Comparison of ENCODE assay signal across 8 cellular contexts in the genomic region with DNA sequence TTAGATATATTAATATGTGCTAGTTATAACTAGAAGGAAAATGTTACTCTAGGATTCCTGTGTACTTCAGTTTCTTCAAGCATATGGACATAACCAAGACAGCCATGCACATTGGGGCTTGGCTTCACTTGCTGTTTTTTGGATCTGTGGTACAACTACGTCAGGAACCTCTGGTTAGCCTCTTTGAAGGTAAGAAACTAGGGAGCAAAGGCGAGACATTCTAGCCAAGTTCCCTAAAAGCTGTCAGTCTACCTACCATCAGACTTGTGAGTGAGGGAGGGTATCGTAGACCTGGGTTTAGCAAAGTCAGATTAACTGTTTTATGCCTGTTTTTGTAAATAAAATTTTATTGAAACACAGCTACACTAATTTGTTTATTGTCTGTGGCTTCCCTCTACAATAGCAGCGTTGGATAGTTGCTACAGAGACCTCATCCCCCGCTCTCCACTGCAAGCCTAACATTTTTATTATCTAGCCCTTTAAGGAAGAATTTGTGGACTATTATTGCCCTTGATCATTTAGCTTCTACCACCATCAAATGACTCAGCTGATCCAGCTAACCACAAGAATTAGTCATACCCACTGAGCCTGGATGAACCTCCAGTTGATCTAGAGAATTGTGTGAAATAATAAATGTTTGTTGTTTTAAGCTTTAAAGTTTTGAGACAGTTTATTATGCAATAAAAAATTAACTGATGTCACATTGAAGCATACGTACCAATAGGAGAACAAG. TPM values are rescaled to one million over a fixed set of nuclear protein-coding genes. Genes with fewer than 3 reads are reported as not detected.
DNase-seq lines count a peak whose midpoint lies in the region; ATAC-seq and TF ChIP-seq lines count a peak whose summit lies in the region.

No MANE protein-coding gene starts in this region.

- no peak for TF ChIP-seq CTCF in IMR-90 (conservative IDR thresholded peaks at IDR 0.05; ENCODE audit: low read depth, low read length)

- in situ Hi-C loops in Caki2 (cut with HindIII; ENCODE audit: low pct_unique_long_range_greater_than_20kb, low sequenced_read_pairs) = no loop called here
- in situ Hi-C loops in IMR-90 (cut with MboI; ENCODE audit: low sequenced_read_pairs) = no loop called here

- no peak overlapping the region for H3K14ac ChIP-seq in IMR-90 (replicated peaks; ENCODE audit: low read depth, low read length)

- H4K5ac ChIP-seq in IMR-90 (ENCODE audit: low read depth, low read length) = peak overlapping the region; percentile 21; the same call in 1 of the 2 replicates

- peak overlapping the region in 1 of 2 experiments; percentile 43; a peak in 1 of 4 replicates for H4K8ac ChIP-seq in IMR-90 (ENCODE audit: low read depth in 2 of 2, low read length in 2 of 2)

- no peak for TF ChIP-seq RAD21 in IMR-90 (IDR thresholded peaks at IDR 0.05; ENCODE audit: low read length)

- peak overlapping the region; percentile 76; the same call in 1 of the 2 replicates for H3K18ac ChIP-seq in IMR-90 (ENCODE audit: low read depth, low read length)

- peaks cover 21% of the 10 kb centered on the region for H3K4me1 Mint-ChIP-seq in activated naive CD8-positive, alpha-beta T cell treated with anti-CD3 and anti-CD28 coated beads, Interleukin-2, amount 50 U/mL, for 24 hours

- peaks cover 3% of the 10 kb centered on the region for H3K4me1 ChIP-seq in IMR-90 (ENCODE audit: control insufficient read depth, insufficient read depth, low read length)

- CTCF ChIA-PET in IMR-90 (lab: Yijun Ruan, JAX) = interaction anchor here (0.6 to 0.8 kb wide), 3 partner anchors 9 to 38 kb away, joined by 3 read pairs; no protein-coding TSS in a partner anchor

- H2BK15ac ChIP-seq in IMR-90 (ENCODE audit: low read depth, low read length) = 0 out of 3 replicates have a peak overlapping the region, but pooled peaks have one; percentile 9

- H2AK5ac ChIP-seq in IMR-90 (ENCODE audit: low read depth, low read length) = peak overlapping the region; percentile 37

- peak overlapping the region; percentile 17; the same call in 1 of the 2 replicates for H2BK120ac ChIP-seq in IMR-90 (ENCODE audit: low read depth, low read length)

- peaks cover 11% of the 10 kb centered on the region for H3K9me3 Mint-ChIP-seq in activated naive CD8-positive, alpha-beta T cell treated with anti-CD3 and anti-CD28 coated beads, Interleukin-2, amount 50 U/mL, for 24 hours

- peak overlapping the region; percentile 42; the same call in 1 of the 2 replicates for H3K4me2 ChIP-seq in IMR-90 (ENCODE audit: low read depth, low read length)

- no peak for TF ChIP-seq POLR2A in IMR-90 (IDR thresholded peaks at IDR 0.05; ENCODE audit: low read depth, low read length)

- H3K9ac ChIP-seq in IMR-90 (ENCODE audit: low read depth, low read length) = no peak overlapping the region

- no peaks in the 10 kb centered on the region for H3K27me3 Mint-ChIP-seq in activated naive CD8-positive, alpha-beta T cell treated with anti-CD3 and anti-CD28 coated beads, Interleukin-2, amount 50 U/mL, for 24 hours

- peaks cover 1% of the 10 kb centered on the region; the same call in 1 of the 2 replicates for H3K27me3 ChIP-seq in IMR-90 (ENCODE audit: control insufficient read depth, insufficient read depth, low read length)

- ATAC-seq in IMR-90 (ENCODE audit: low read depth) (peak; percentile 96), GM18517 (IDR thresholded peaks at IDR 0.05; ENCODE audit: unreplicated experiment) (no peak), HG02588 (IDR thresholded peaks at IDR 0.05; ENCODE audit: unreplicated experiment) (no peak)
- peak; percentile 84 for ATAC-seq in activated naive CD8-positive, alpha-beta T cell treated with anti-CD3 and anti-CD28 coated beads, Interleukin-2, amount 50 U/mL, for 24 hours

- dilution Hi-C loops in IMR-90 (cut with HindIII; ENCODE audit: low sequenced_read_pairs, unreplicated experiment) = no loop called here

- no peak overlapping the region for H3K23ac ChIP-seq in IMR-90 (ENCODE audit: low read depth, low read length)

- peak overlapping the region; percentile 27; the same call in 1 of the 2 replicates for H2BK20ac ChIP-seq in IMR-90 (ENCODE audit: low read depth, low read length)

- POLR2A ChIA-PET in IMR-90 (lab: Charles Lee; ENCODE audit: unreplicated experiment) = interaction anchor here (0.6 kb wide), 1 partner anchor 207 kb away, joined by 3 read pairs; no protein-coding TSS in a partner anchor

- H3K56ac ChIP-seq in IMR-90 (ENCODE audit: extremely low read depth, insufficient read depth, low read length) = no peak overlapping the region

- H2AK9ac ChIP-seq in IMR-90 (replicated peaks; ENCODE audit: low read depth, low read length, poor library complexity) = no peak overlapping the region

- 80% methylated on average over 1 of the region's 6 CpGs; no CpG with 5 or more reads in 1 of the 2 experiments for WGBS in IMR-90 (ENCODE audit: extremely low coverage in 2 of 2, insufficient read length in 1 of 2), 2 experiments

- H2BK5ac ChIP-seq in IMR-90 (ENCODE audit: low read depth, low read length, poor library complexity, severe bottlenecking) = peak overlapping the region; percentile 29

- DNase-seq in Caki2 (ENCODE audit: low read depth) (peak; percentile 94), IMR-90 (peak; percentile 98), lung microvascular endothelial cell (ENCODE audit: low read depth in 2 of 2) (peak; percentile 20 to 94), NCI-H524 (lab: John Stamatoyannopoulos, UW) (no peak), NCI-H1436 treated with DMSO at 0.1 percent for 48 hours (lab: John Stamatoyannopoulos, UW) (no peak)
- no peak for DNase-seq in activated naive CD8-positive, alpha-beta T cell treated with anti-CD3 and anti-CD28 coated beads, Interleukin-2, amount 50 U/mL, for 24 hours

- H3K4ac ChIP-seq in IMR-90 (ENCODE audit: low read depth, low read length) = peak overlapping the region; percentile 18; the same call in 1 of the 2 replicates

- H3K79me1 ChIP-seq in IMR-90 (ENCODE audit: low read depth in 1 of 2, low read length in 2 of 2) = peaks cover 0 to 9% of the 10 kb centered on the region in 2 experiments; a peak in 1 of 4 replicates

- peak overlapping the region; percentile 13; the same call in 1 of the 2 replicates for H4K91ac ChIP-seq in IMR-90 (ENCODE audit: insufficient read depth, low read depth, low read length)

- no peak overlapping the region for H3K4me3 Mint-ChIP-seq in activated naive CD8-positive, alpha-beta T cell treated with anti-CD3 and anti-CD28 coated beads, Interleukin-2, amount 50 U/mL, for 24 hours

- H3K36me3 Mint-ChIP-seq in activated naive CD8-positive, alpha-beta T cell treated with anti-CD3 and anti-CD28 coated beads, Interleukin-2, amount 50 U/mL, for 24 hours (ENCODE audit: low read depth) = peaks cover 30% of the 10 kb centered on the region

- peaks cover 3% of the 10 kb centered on the region for H3K9me1 ChIP-seq in IMR-90 (ENCODE audit: insufficient read depth, low read length)

- peak overlapping the region; percentile 18; the same call in 1 of the 2 replicates for H3K27ac ChIP-seq in IMR-90 (ENCODE audit: insufficient read depth, low read length)

- no peak overlapping the region for H2AFZ ChIP-seq in IMR-90 (replicated peaks; ENCODE audit: low read length, poor library complexity)

- no peaks in the 10 kb centered on the region for H3K9me3 ChIP-seq in IMR-90 (ENCODE audit: control insufficient read depth, insufficient read depth, low read length)

- no peak overlapping the region for H3K27ac Mint-ChIP-seq in activated naive CD8-positive, alpha-beta T cell treated with anti-CD3 and anti-CD28 coated beads, Interleukin-2, amount 50 U/mL, for 24 hours

- BruUV-seq in IMR-90 (replicated peaks; lab: Mats Ljungman, UMichigan) = no TSS peak

- intact Hi-C loops in IMR-90 (cut with micrococcal nuclease) = no loop called here

- no peak overlapping the region for H3K4me3 ChIP-seq in IMR-90 (ENCODE audit: insufficient read depth, low read depth, low read length)

- H3K36me3 ChIP-seq in IMR-90 (ENCODE audit: control insufficient read depth, insufficient read depth, low read length) = no peaks in the 10 kb centered on the region

- H4K20me1 ChIP-seq in IMR-90 (ENCODE audit: insufficient read depth, low read length) = peaks cover 5% of the 10 kb centered on the region; the same call in 1 of the 2 replicates

TF ChIP-seq in IMR-90, 13 proteins besides CTCF, POLR2A, EP300 and RAD21:
- TF ChIP-seq NFE2L2 (IDR thresholded peaks at IDR 0.05; ENCODE audit: low read depth, low read length) = peak; percentile 82
- TF ChIP-seq FOS (IDR thresholded peaks at IDR 0.05; ENCODE audit: low read depth, low read length) = peak; percentile 96
- no peak for TF ChIP-seq MAFK (IDR thresholded peaks at IDR 0.05; ENCODE audit: low read depth, low read length)
- TF ChIP-seq BHLHE40 (IDR thresholded peaks at IDR 0.05; ENCODE audit: low read depth, low read length) = peak; percentile 58; the same call in 1 of the 2 replicates
- TF ChIP-seq CEBPB (IDR thresholded peaks at IDR 0.05; ENCODE audit: low read depth, low read length) = peak; percentile 95

RNA-seq across cellular contexts. Expression of a gene that starts 58.0 kb away (rescaled TPM):
- 57.2 and 72.1 TPM in 2 replicates for total RNA-seq in Caki2 (2014; rRNA removed; shearing (Covaris generic); ENCODE audit: low replicate concordance)
- 41.8 and 71.7 TPM in 2 replicates for total RNA-seq in IMR-90 (2012; rRNA removed)
- polyA plus RNA-seq in IMR-90 (2012; rRNA removed) = 3.8 and 4.5 TPM in 2 replicates
- 0.28 and 0.63 TPM in 2 replicates for polyA plus RNA-seq in IMR-90 (2012; cell fraction: cytosol; rRNA removed)
- 0.42 and 2.3 TPM in 2 replicates for polyA plus RNA-seq in IMR-90 (2012; cell fraction: nucleus; rRNA removed; ENCODE audit: low replicate concordance)
- total RNA-seq in lung microvascular endothelial cell = 21.4 and 26.8 TPM in 2 replicates

Comparison
In these comparisons a context has a peak if more than half of its experiments do, and no peak if none do; other contexts are left out.
1. DNase-seq: peak in Caki2 (single experiment), IMR-90 (single experiment) and lung microvascular endothelial cell (2 of 2); none in activated naive CD8-positive, alpha-beta T cell treated with anti-CD3 and anti-CD28 coated beads, Interleukin-2, amount 50 U/mL, for 24 hours (single experiment), NCI-H524 (0 of 2) and NCI-H1436 treated with DMSO at 0.1 percent for 48 hours (single experiment).
2. ATAC-seq: peak in IMR-90 (single experiment) and activated naive CD8-positive, alpha-beta T cell treated with anti-CD3 and anti-CD28 coated beads, Interleukin-2, amount 50 U/mL, for 24 hours (single experiment); none in GM18517 (single experiment) and HG02588 (single experiment).